ENCODE assay signal across 21 cellular contexts in genomic region chr5:122612901-122613300, GRCh38.
"Had no signal": no experiment of that assay in that cellular context is flagged by ENCODE, and none has a peak within 500 bp of the region (broad histone marks: within the 10 kb centered on the region; RNA-seq: fewer than 3 reads in every experiment).

No MANE protein-coding gene starts in this region.

- H3K4me3 ChIP-seq: breast epithelium, right lobe of liver, upper lobe of left lung, vagina had no signal

- H3K27me3 Mint-ChIP-seq: activated CD4-positive, alpha-beta memory T cell treated with anti-CD3 and anti-CD28 coated beads, Interleukin-2, amount 10 ng/mL, durations not matched to agents 7 days and 5 days; activated CD4-positive, alpha-beta T cell treated with anti-CD3 and anti-CD28 coated beads, Interleukin-2, amount 10 ng/mL, durations not matched to agents 7 days and 5 days; activated naive CD8-positive, alpha-beta T cell treated with anti-CD3 and anti-CD28 coated beads, Interleukin-2, amount 50 U/mL, for 24 hours; activated T-helper 17 cell treated with anti-CD3 and anti-CD28 coated beads, Interleukin-2, amount 50 U/mL, for 72 hours; natural killer cell treated with Interleukin-12 subunit alpha and Interleukin-12 subunit beta and Interleukin-15 and Interleukin-18, amount 100 ng/mL, for 72 hours; T-helper 17 cell had no signal

- ATAC-seq: activated naive CD8-positive, alpha-beta T cell treated with anti-CD3 and anti-CD28 coated beads, Interleukin-2, amount 50 U/mL, for 24 hours; activated T-cell treated with anti-CD3 and anti-CD28 coated beads, Interleukin-2, amount 50 U/mL, for 4 hours; activated T-helper 17 cell treated with anti-CD3 and anti-CD28 coated beads, Interleukin-2, amount 50 U/mL, for 72 hours; natural killer cell treated with Interleukin-12 subunit alpha and Interleukin-12 subunit beta and Interleukin-15 and Interleukin-18, amount 100 ng/mL, for 72 hours; right lobe of liver; T-helper 17 cell had no signal

- H3K9me3 Mint-ChIP-seq: activated CD4-positive, alpha-beta memory T cell treated with anti-CD3 and anti-CD28 coated beads, Interleukin-2, amount 10 ng/mL, durations not matched to agents 7 days and 5 days; activated CD4-positive, alpha-beta T cell treated with anti-CD3 and anti-CD28 coated beads, Interleukin-2, amount 10 ng/mL, durations not matched to agents 7 days and 5 days; activated naive CD4-positive, alpha-beta T cell treated with anti-CD3 and anti-CD28 coated beads, Interleukin-2, amount 50 U/mL, for 24 hours; activated naive CD8-positive, alpha-beta T cell treated with anti-CD3 and anti-CD28 coated beads, Interleukin-2, amount 50 U/mL, for 24 hours; activated T-cell treated with anti-CD3 and anti-CD28 coated beads, Interleukin-2, amount 50 U/mL, for 4 hours; natural killer cell treated with Interleukin-12 subunit alpha and Interleukin-12 subunit beta and Interleukin-15 and Interleukin-18, amount 100 ng/mL, for 72 hours had no signal

- H3K9me3 ChIP-seq: breast epithelium, upper lobe of left lung, vagina had no signal

- H3K27ac Mint-ChIP-seq: activated CD4-positive, alpha-beta memory T cell treated with anti-CD3 and anti-CD28 coated beads, Interleukin-2, amount 10 ng/mL, durations not matched to agents 7 days and 5 days; activated CD4-positive, alpha-beta T cell treated with anti-CD3 and anti-CD28 coated beads, Interleukin-2, amount 10 ng/mL, durations not matched to agents 7 days and 5 days; activated naive CD4-positive, alpha-beta T cell treated with anti-CD3 and anti-CD28 coated beads, Interleukin-2, amount 50 U/mL, for 24 hours; activated naive CD8-positive, alpha-beta T cell treated with anti-CD3 and anti-CD28 coated beads, Interleukin-2, amount 50 U/mL, for 24 hours; activated T-helper 17 cell treated with anti-CD3 and anti-CD28 coated beads, Interleukin-2, amount 50 U/mL, for 72 hours; natural killer cell treated with Interleukin-12 subunit alpha and Interleukin-12 subunit beta and Interleukin-15 and Interleukin-18, amount 100 ng/mL, for 72 hours; T-helper 17 cell had no signal

- H3K36me3 ChIP-seq: breast epithelium, right lobe of liver, upper lobe of left lung, vagina had no signal

- DNase-seq: activated CD4-positive, alpha-beta memory T cell treated with anti-CD3 and anti-CD28 coated beads, Interleukin-2, amount 10 ng/mL, durations not matched to agents 7 days and 5 days; activated CD4-positive, alpha-beta T cell treated with anti-CD3 and anti-CD28 coated beads for 1 hour; activated CD4-positive, alpha-beta T cell treated with anti-CD3 and anti-CD28 coated beads, Interleukin-2, amount 10 ng/mL, durations not matched to agents 7 days and 5 days; activated naive CD8-positive, alpha-beta T cell treated with anti-CD3 and anti-CD28 coated beads, Interleukin-2, amount 50 U/mL, for 24 hours; activated T-cell treated with anti-CD3 and anti-CD28 coated beads, Interleukin-2, amount 50 U/mL, for 4 hours; central memory CD4-positive, alpha-beta T cell; dermis blood vessel endothelial cell; effector CD4-positive, alpha-beta T cell; islet precursor cell; right lobe of liver; stimulated activated CD4-positive, alpha-beta T cell treated with anti-CD3 and anti-CD28 coated beads, Interleukin-2, amount 100 ng/mL, for 48 hours; stimulated activated naive CD4-positive, alpha-beta T cell treated with Interleukin-2 at 50 U/mL for 16 hours; T-helper 17 cell; T1000; upper lobe of left lung had no signal

- H3K27me3 ChIP-seq: breast epithelium, right lobe of liver, upper lobe of left lung, vagina had no signal

- H3K4me1 ChIP-seq: breast epithelium, right lobe of liver, upper lobe of left lung, vagina had no signal

- H3K4me3 Mint-ChIP-seq: activated CD4-positive, alpha-beta memory T cell treated with anti-CD3 and anti-CD28 coated beads, Interleukin-2, amount 10 ng/mL, durations not matched to agents 7 days and 5 days; activated CD4-positive, alpha-beta T cell treated with anti-CD3 and anti-CD28 coated beads, Interleukin-2, amount 10 ng/mL, durations not matched to agents 7 days and 5 days; activated naive CD4-positive, alpha-beta T cell treated with anti-CD3 and anti-CD28 coated beads, Interleukin-2, amount 50 U/mL, for 24 hours; activated naive CD8-positive, alpha-beta T cell treated with anti-CD3 and anti-CD28 coated beads, Interleukin-2, amount 50 U/mL, for 24 hours; activated T-cell treated with anti-CD3 and anti-CD28 coated beads, Interleukin-2, amount 50 U/mL, for 4 hours; activated T-helper 17 cell treated with anti-CD3 and anti-CD28 coated beads, Interleukin-2, amount 50 U/mL, for 72 hours; natural killer cell treated with Interleukin-12 subunit alpha and Interleukin-12 subunit beta and Interleukin-15 and Interleukin-18, amount 100 ng/mL, for 72 hours; T-helper 17 cell had no signal

- H3K4me1 Mint-ChIP-seq: activated CD4-positive, alpha-beta memory T cell treated with anti-CD3 and anti-CD28 coated beads, Interleukin-2, amount 10 ng/mL, durations not matched to agents 7 days and 5 days; activated CD4-positive, alpha-beta T cell treated with anti-CD3 and anti-CD28 coated beads, Interleukin-2, amount 10 ng/mL, durations not matched to agents 7 days and 5 days; activated naive CD4-positive, alpha-beta T cell treated with anti-CD3 and anti-CD28 coated beads, Interleukin-2, amount 50 U/mL, for 24 hours; activated naive CD8-positive, alpha-beta T cell treated with anti-CD3 and anti-CD28 coated beads, Interleukin-2, amount 50 U/mL, for 24 hours; activated T-helper 17 cell treated with anti-CD3 and anti-CD28 coated beads, Interleukin-2, amount 50 U/mL, for 72 hours; T-helper 17 cell had no signal

- H3K36me3 Mint-ChIP-seq: activated naive CD4-positive, alpha-beta T cell treated with anti-CD3 and anti-CD28 coated beads, Interleukin-2, amount 50 U/mL, for 24 hours; natural killer cell treated with Interleukin-12 subunit alpha and Interleukin-12 subunit beta and Interleukin-15 and Interleukin-18, amount 100 ng/mL, for 72 hours had no signal

- H3K27ac ChIP-seq: breast epithelium, epithelial cell of prostate, right lobe of liver, upper lobe of left lung, vagina had no signal
